Comparison of ENCODE assay signal across 8 cellular contexts in genomic region chr2:192783643-192784042, GRCh38.
"Had no signal": no experiment of that assay in that cellular context is flagged by ENCODE, and none has a peak within 500 bp of the region (broad histone marks: within the 10 kb centered on the region; RNA-seq: fewer than 3 reads in every experiment).

No MANE protein-coding gene starts in this region.

- H3K4me1 ChIP-seq: HAP-1 had no signal

- DNase-seq: GM23248, GOT3, H7, HFFc6, KBM-7 had no signal

- H3K9me3 ChIP-seq: HAP-1 had no signal

- H3K4me3 ChIP-seq: GM23248, HAP-1 had no signal

- H3K27ac ChIP-seq: GM23248, KMS-11 had no signal

- ATAC-seq: HCT116 had no signal

- H3K36me3 ChIP-seq: HAP-1 had no signal
